ENCODE assay signal across 1 cellular context in genomic region chr4:108861339-108861738, GRCh38.
A peak's percentile ranks its signal among the peaks of the same experiment; 100 is the strongest.
TF ChIP-seq lines count a peak whose summit lies in the region.

No MANE protein-coding gene starts in this region.

TF ChIP-seq in GM12878, 131 proteins besides CTCF, POLR2A, EP300 and RAD21:
- TF ChIP-seq REST (IDR thresholded peaks at IDR 0.05; ENCODE audit: low read depth, low read length): peak; percentile 77; the same call in 1 of the 2 replicates
- TF ChIP-seq PAX5 (IDR thresholded peaks at IDR 0.05; ENCODE audit: borderline replicate concordance, low read depth, low read length): no peak
